ENCODE assay signal across 9 cellular contexts in genomic region chr12:11170810-11171144, GRCh38. TPM values are rescaled to one million over a fixed set of nuclear protein-coding genes. Genes with fewer than 3 reads are reported as not detected.
DNase-seq lines count a peak whose midpoint lies in the region; ATAC-seq lines count a peak whose summit lies in the region.
"Had no signal": no experiment of that assay in that cellular context is flagged by ENCODE, and none has a peak within 500 bp of the region (broad histone marks: within the 10 kb centered on the region; RNA-seq: fewer than 3 reads in every experiment).

No MANE protein-coding gene starts in this region.

- peak overlapping the region; percentile 65 for H3K27ac ChIP-seq in temporal lobe (ENCODE audit: low read depth, low read length)

- H3K9ac ChIP-seq in adipocyte (ENCODE audit: low read length), result peak overlapping the region; percentile 97

- DNase-seq in T-helper 2 cell treated with Interferon-gamma antibody and Interleukin-4, amounts not matched to agents 5 μg/mL and 100 μg/mL, for 36 hours (ENCODE audit: low spot score), result no peak
- no peak for DNase-seq in T-helper 2 cell
- no peak for DNase-seq in adipocyte (ENCODE audit: low read depth)
- DNase-seq in kidney glomerular epithelial cell (lab: John Stamatoyannopoulos, UW), result peak; percentile 55
- DNase-seq in sciatic nerve (ENCODE audit: low spot score), result no peak
- DNase-seq in NCI-H1048 (lab: John Stamatoyannopoulos, UW), result no peak

- H3K27me3 ChIP-seq in adipocyte (replicated peaks; ENCODE audit: control insufficient read depth, insufficient read depth, low read length), result no peaks in the 10 kb centered on the region

- peaks cover 52% of the 10 kb centered on the region for H3K36me3 Mint-ChIP-seq in T-helper 2 cell treated with Interferon-gamma antibody and Interleukin-4, amounts not matched to agents 5 μg/mL and 100 μg/mL, for 36 hours (ENCODE audit: low read depth)

- peak overlapping the region; percentile 85 for H3K4me3 ChIP-seq in adipocyte (ENCODE audit: low read length)

- peak overlapping the region; percentile 96 for H3K4me3 Mint-ChIP-seq in T-helper 2 cell treated with Interferon-gamma antibody and Interleukin-4, amounts not matched to agents 5 μg/mL and 100 μg/mL, for 36 hours

- no peaks in the 10 kb centered on the region for H3K9me3 Mint-ChIP-seq in T-helper 2 cell treated with Interferon-gamma antibody and Interleukin-4, amounts not matched to agents 5 μg/mL and 100 μg/mL, for 36 hours

- peaks cover 33% of the 10 kb centered on the region for H3K4me1 ChIP-seq in adipocyte (ENCODE audit: control insufficient read depth, insufficient read depth, low read length)

- peak overlapping the region; percentile 99 for H3K27ac Mint-ChIP-seq in T-helper 2 cell treated with Interferon-gamma antibody and Interleukin-4, amounts not matched to agents 5 μg/mL and 100 μg/mL, for 36 hours

- peaks cover 4% of the 10 kb centered on the region for H3K36me3 ChIP-seq in adipocyte (ENCODE audit: control insufficient read depth, insufficient read depth, low read length, severe bottlenecking)

- intact Hi-C loops in sciatic nerve (cut with DNase I), result no loop called here

- ATAC-seq in HG03442 (IDR thresholded peaks at IDR 0.05; ENCODE audit: unreplicated experiment), result no peak
- ATAC-seq in sciatic nerve, result no peak

- H3K9me3 ChIP-seq in adipocyte (ENCODE audit: control insufficient read depth, low read length), result no peaks in the 10 kb centered on the region

- H3K27me3 Mint-ChIP-seq in T-helper 2 cell treated with Interferon-gamma antibody and Interleukin-4, amounts not matched to agents 5 μg/mL and 100 μg/mL, for 36 hours (ENCODE audit: low read depth), result no peaks in the 10 kb centered on the region

- peaks cover 45% of the 10 kb centered on the region for H3K4me1 Mint-ChIP-seq in T-helper 2 cell treated with Interferon-gamma antibody and Interleukin-4, amounts not matched to agents 5 μg/mL and 100 μg/mL, for 36 hours (ENCODE audit: low read depth)

RNA-seq across cellular contexts. Expression of gene SMIM10L1, which starts 0.2 kb away (rescaled TPM):
- total RNA-seq in temporal lobe, result 8.6 TPM
- 8.9 TPM for total RNA-seq in sciatic nerve

RNA-seq across cellular contexts. Expression of gene TAS2R42, which starts 16.0 kb away (rescaled TPM):
- total RNA-seq in temporal lobe (not detected), sciatic nerve (not detected)
- total RNA-seq: dermis microvascular lymphatic vessel endothelial cell had no signal

RNA-seq across cellular contexts. Expression of gene TAS2R30, which starts 36.3 kb away (rescaled TPM):
- total RNA-seq in temporal lobe, result 10.1 TPM
- total RNA-seq in sciatic nerve, result 8.1 TPM
